ENCODE assay signal across 18 cellular contexts in the genomic region with DNA sequence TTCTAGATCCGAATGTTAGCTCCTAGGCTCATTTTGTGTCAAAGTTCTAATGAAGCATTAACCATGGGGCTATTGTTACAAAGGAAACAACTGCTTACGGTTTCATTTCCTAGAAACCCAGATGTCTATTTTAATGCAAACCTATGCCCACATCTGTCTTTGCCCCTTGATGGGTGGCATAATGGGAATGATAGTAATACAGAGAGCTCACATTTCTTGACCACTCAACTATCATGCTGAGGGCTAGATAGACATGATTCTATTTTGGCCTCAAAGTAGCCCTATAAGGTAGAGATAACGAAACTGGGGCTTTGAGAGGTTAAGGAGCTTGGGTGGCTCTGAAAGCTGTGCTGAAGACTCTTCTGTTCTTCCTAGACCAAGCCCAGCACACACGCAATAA. TPM values are rescaled to one million over a fixed set of nuclear protein-coding genes. Genes with fewer than 3 reads are reported as not detected.
DNase-seq lines count a peak whose midpoint lies in the region; ATAC-seq, FAIRE-seq and TF ChIP-seq lines count a peak whose summit lies in the region.
"Had no signal": no experiment of that assay in that cellular context is flagged by ENCODE, and none has a peak within 500 bp of the region (broad histone marks: within the 10 kb centered on the region; RNA-seq: fewer than 3 reads in every experiment).

No MANE protein-coding gene starts in this region.

- H3K4me3 ChIP-seq in GM12878 = peak overlapping the region; percentile 63
- H3K4me3 ChIP-seq in Peyer's patch = no peak overlapping the region
- no peak overlapping the region for H3K4me3 ChIP-seq in kidney (ENCODE audit: low read length in 2 of 2)
- H3K4me3 ChIP-seq: suprapubic skin had no signal

- no peak for TF ChIP-seq RAD21 in GM12878 (IDR thresholded peaks at IDR 0.05; ENCODE audit: insufficient read depth, low read depth, low read length)

- FAIRE-seq in GM12878 (lab: Jason Lieb, UNC) (peak; percentile 95), kidney (lab: Jason Lieb, UNC) (no peak)

- no TSS peak for BruUV-seq in GM12878 (replicated peaks; lab: Mats Ljungman, UMichigan)

- peak overlapping the region; percentile 91 for H3K9ac ChIP-seq in GM12878 (ENCODE audit: control insufficient read depth, insufficient read depth, low read length)
- no peak overlapping the region for H3K9ac ChIP-seq in kidney (ENCODE audit: low read length in 2 of 2)

- RAD21 ChIA-PET in GM12878 (lab: Charles Lee; ENCODE audit: unreplicated experiment) = interaction anchor here (0.9 to 5.1 kb wide), 6 partner anchors 8 to 54 kb away, joined by 3 to 47 read pairs (median 6); no protein-coding TSS in a partner anchor

- H3K36me3 ChIP-seq in GM12878 (ENCODE audit: control insufficient read depth in 2 of 2, insufficient read depth in 2 of 2, low read length in 1 of 2) = peaks cover 2 to 18% of the 10 kb centered on the region in 2 experiments
- H3K36me3 ChIP-seq in Peyer's patch = no peaks in the 10 kb centered on the region
- no peaks in the 10 kb centered on the region for H3K36me3 ChIP-seq in kidney (ENCODE audit: control insufficient read depth in 1 of 2, insufficient read depth in 2 of 2, low read length in 2 of 2)
- H3K36me3 ChIP-seq: suprapubic skin, WERI-Rb-1 had no signal

- H3K27ac ChIP-seq in GM12878 (ENCODE audit: control insufficient read depth, insufficient read depth) (peak overlapping the region; percentile 97), Peyer's patch (peak overlapping the region in 1 of 4 donors; percentile 55), kidney (ENCODE audit: low read depth in 2 of 2, low read length in 2 of 2) (no peak overlapping the region)
- H3K27ac ChIP-seq: suprapubic skin, WERI-Rb-1 had no signal

- peaks cover 65% of the 10 kb centered on the region for H3K79me2 ChIP-seq in GM12878 (ENCODE audit: control insufficient read depth, insufficient read depth, low read length)

- no peak overlapping the region for H2AFZ ChIP-seq in GM12878 (ENCODE audit: control insufficient read depth, low read depth, low read length)

- intact Hi-C loops in GM12878 (cut with micrococcal nuclease; ENCODE audit: unreplicated experiment) = loop anchor here (1.0 to 10.0 kb wide), 2 partner anchors 24 to 216 kb away; no protein-coding TSS in a partner anchor
- intact Hi-C loops in kidney (cut with DNase I) = no loop called here

- no peaks in the 10 kb centered on the region for H3K27me3 ChIP-seq in GM12878 (replicated peaks in 1 of 2; ENCODE audit: control insufficient read depth in 2 of 2, insufficient read depth in 2 of 2, low read length in 1 of 2)
- no peaks in the 10 kb centered on the region for H3K27me3 ChIP-seq in Peyer's patch
- H3K27me3 ChIP-seq: suprapubic skin had no signal

- TF ChIP-seq CTCF in GM12878 (IDR thresholded peaks at IDR 0.05 in 2 of 3, conservative IDR thresholded peaks at IDR 0.05 in 1 of 3; ENCODE audit: control insufficient read depth in 2 of 3, extremely low read depth in 1 of 3, insufficient read depth in 1 of 3, low read depth in 3 of 3, low read length in 3 of 3) (no peak), Peyer's patch (IDR thresholded peaks at IDR 0.05) (no peak), kidney (IDR thresholded peaks at IDR 0.05; ENCODE audit: borderline replicate concordance, extremely low read depth, insufficient read depth) (no peak)

- in situ Hi-C loops in GM12878 (cut with MboI) = no loop called here

- peaks cover 28% of the 10 kb centered on the region for H3K4me1 ChIP-seq in GM12878 (ENCODE audit: control insufficient read depth, insufficient read depth, low read length)
- no peaks in the 10 kb centered on the region for H3K4me1 ChIP-seq in Peyer's patch
- no peaks in the 10 kb centered on the region for H3K4me1 ChIP-seq in kidney (ENCODE audit: control insufficient read depth in 1 of 2, insufficient read depth in 1 of 2, low read depth in 1 of 2, low read length in 2 of 2)
- H3K4me1 ChIP-seq: suprapubic skin had no signal

- peak; percentile 79 for ATAC-seq in GM18861 (IDR thresholded peaks at IDR 0.05; ENCODE audit: unreplicated experiment)
- ATAC-seq in GM21717 (IDR thresholded peaks at IDR 0.05; ENCODE audit: unreplicated experiment) = peak; percentile 64
- peak; percentile 44 for ATAC-seq in HG03196 (IDR thresholded peaks at IDR 0.05; ENCODE audit: unreplicated experiment)
- ATAC-seq in GM12878 = peak; percentile 73

- TF ChIP-seq POLR2A in GM12878 (IDR thresholded peaks at IDR 0.05; ENCODE audit: low read depth, low read length) = no peak; the same call in 1 of the 2 replicates
- no peak for TF ChIP-seq POLR2A in Peyer's patch (IDR thresholded peaks at IDR 0.05)

- peak overlapping the region; percentile 95 for H3K4me2 ChIP-seq in GM12878 (ENCODE audit: control insufficient read depth, insufficient read depth)

- DNase-seq in GM12878 (ENCODE audit: low read depth, low spot score) (peak; percentile 78), Peyer's patch (no peak), kidney (no peak), NOMO-1 treated with dmso at 0.1 percent for 144 hours (lab: John Stamatoyannopoulos, UW; ENCODE audit: unreplicated experiment) (no peak), OCI-M1 (lab: John Stamatoyannopoulos, UW) (no peak)
- DNase-seq: activated T-cell treated with anti-CD3 and anti-CD28 coated beads, Interleukin-2, amount 50 U/mL, for 24 hours; anterior cingulate cortex; effector memory CD4-positive, alpha-beta T cell; kidney glomerular epithelial cell; NCI-H1092; NCI-H524 treated with DMSO at 0.1 percent for 48 hours; WERI-Rb-1 had no signal

- POLR2A ChIA-PET in GM12878 (lab: Charles Lee) = interaction anchor here (1.0 to 1.3 kb wide), 3 partner anchors 9 to 82 kb away, joined by 3 to 8 read pairs (median 4); no protein-coding TSS in a partner anchor

- H3K9me3 ChIP-seq in GM12878 (replicated peaks; ENCODE audit: control insufficient read depth, insufficient read depth, low read length) (no peaks in the 10 kb centered on the region; the same call in 1 of the 3 replicates), Peyer's patch (no peaks in the 10 kb centered on the region), kidney (ENCODE audit: control insufficient read depth in 1 of 2, low read length in 2 of 2) (no peaks in the 10 kb centered on the region)
- H3K9me3 ChIP-seq: suprapubic skin had no signal

- peak in 1 of 2 experiments; percentile 48; a peak in 1 of 4 replicates for TF ChIP-seq EP300 in GM12878 (IDR thresholded peaks at IDR 0.05; ENCODE audit: borderline replicate concordance in 1 of 2, control insufficient read depth in 1 of 2, low read depth in 2 of 2, low read length in 2 of 2)

- no peaks in the 10 kb centered on the region for H4K20me1 ChIP-seq in GM12878 (ENCODE audit: control insufficient read depth, insufficient read depth)

- SMC1A ChIA-PET in GM12878 (lab: Charles Lee; ENCODE audit: uncharacterized antibody, unreplicated experiment) = interaction anchor here (1.2 to 8.0 kb wide), 8 partner anchors 9 to 78 kb away, joined by 3 to 77 read pairs (median 10); no protein-coding TSS in a partner anchor

- CTCF ChIA-PET in GM12878 (lab: Yijun Ruan, JAX) = interaction anchor here (1.0 to 3.8 kb wide), 4 partner anchors 22 to 54 kb away, joined by 3 to 22 read pairs (median 4); no protein-coding TSS in a partner anchor

- WGBS in GM12878 (ENCODE audit: insufficient coverage, insufficient replicate concordance, low lambda C conversion rate, missing lambda C conversion rate) = 0% methylated on average over 4 of the region's 4 CpGs

TF ChIP-seq in GM12878, 131 proteins besides CTCF, POLR2A, EP300 and RAD21 (continues in another document):
- TF ChIP-seq CBX5 (IDR thresholded peaks at IDR 0.05; ENCODE audit: low read depth) = 0 out of 2 replicates have a peak, but pooled peaks have one; percentile 39

RNA-seq across cellular contexts. Expression of gene TLR7, which starts 1.9 kb away (rescaled TPM):
- total RNA-seq in GM12878 (2013; cell fraction: nucleolus; rRNA removed) = 43.4 and 46.5 TPM in 2 replicates
- 19.5 and 24.9 TPM in 2 replicates for total RNA-seq in GM12878 (2014; rRNA removed)
- 33.5 and 36.5 TPM in 2 replicates for total RNA-seq in GM12878 (2014; rRNA removed; fragmentation: Illumina TruSeq; extraction: Trizol)
- total RNA-seq in GM12878 (2021) = 24.9 and 25.2 TPM in 2 replicates
- polyA plus RNA-seq in GM12878 (2011; ENCODE audit: low read depth) = 20.5 TPM
- polyA plus RNA-seq in GM12878 (2011; rRNA removed) = 44.4 and 58.0 TPM in 2 replicates
- 21.3 and 23.9 TPM in 2 replicates for polyA plus RNA-seq in GM12878 (2011; cell fraction: cytosol; rRNA removed)
- 10.5 and 11.8 TPM in 2 replicates for polyA plus RNA-seq in GM12878 (2011; cell fraction: nucleus; rRNA removed)
- polyA plus RNA-seq in GM12878 (2012) = 24.0 and 24.3 TPM in 2 replicates
- polyA plus RNA-seq in GM12878 (2014; fragmentation: Illumina TruSeq; extraction: Trizol) = 39.1 and 57.1 TPM in 2 replicates
- 10 to 100 TPM; 12.0 to 13.1 TPM for polyA plus RNA-seq in GM12878 (2014; fragmentation: Nextera tagmentation; extraction: Ambion mirVana)
- 18.0 and 21.9 TPM in 2 replicates for polyA plus RNA-seq in GM12878 (2014; rRNA removed)
- polyA plus RNA-seq in GM12878 (2016; fragmentation: Nextera tagmentation; extraction: Ambion mirVana) = 10 to 100 TPM; 19.5 to 23.3 TPM
- 51.2 and 62.5 TPM in 2 replicates for polyA minus RNA-seq in GM12878 (2011; rRNA and poly(A)+ RNA removed)
- polyA minus RNA-seq in GM12878 (2011; cell fraction: cytosol; rRNA and poly(A)+ RNA removed) = 17.2 and 26.0 TPM in 2 replicates
- 18.1 and 28.4 TPM in 2 replicates for polyA minus RNA-seq in GM12878 (2011; cell fraction: nucleus; rRNA and poly(A)+ RNA removed)
- 1 to 10 TPM in 1 of 4 donors, under 1 TPM in 2, not detected in 1; 0.27 to 5.0 (median 0.38) TPM for total RNA-seq in Peyer's patch
- 1.7 TPM for total RNA-seq in kidney
- polyA plus RNA-seq in kidney (ENCODE audit: insufficient read depth, low read depth, low replicate concordance) = 0.52 TPM
- total RNA-seq: myocyte, SK-MEL-5 had no signal

RNA-seq across cellular contexts. Expression of gene TLR8, which starts 37.7 kb away (rescaled TPM):
- total RNA-seq in GM12878 (2013; cell fraction: nucleolus; rRNA removed) = 0.15 TPM in 1 of 2 replicates, not detected in the other
- not detected in 2 replicates for total RNA-seq in GM12878 (2014; rRNA removed)
- not detected in 2 replicates for total RNA-seq in GM12878 (2014; rRNA removed; fragmentation: Illumina TruSeq; extraction: Trizol)
- not detected in 2 replicates for total RNA-seq in GM12878 (2021)
- polyA plus RNA-seq in GM12878 (2011; ENCODE audit: low read depth) = not detected
- 0.04 TPM in 1 of 2 replicates, not detected in the other for polyA plus RNA-seq in GM12878 (2011; rRNA removed)
- polyA plus RNA-seq in GM12878 (2011; cell fraction: cytosol; rRNA removed) = not detected in 2 replicates
- 0.03 TPM in 2 replicates for polyA plus RNA-seq in GM12878 (2011; cell fraction: nucleus; rRNA removed)
- not detected in 2 replicates for polyA plus RNA-seq in GM12878 (2012)
- not detected in 2 replicates for polyA plus RNA-seq in GM12878 (2014; fragmentation: Illumina TruSeq; extraction: Trizol)
- polyA plus RNA-seq in GM12878 (2014; fragmentation: Nextera tagmentation; extraction: Ambion mirVana) = not detected
- 0.03 TPM in 1 of 2 replicates, not detected in the other for polyA plus RNA-seq in GM12878 (2014; rRNA removed)
- polyA plus RNA-seq in GM12878 (2016; fragmentation: Nextera tagmentation; extraction: Ambion mirVana) = not detected
- not detected in 2 replicates for polyA minus RNA-seq in GM12878 (2011; rRNA and poly(A)+ RNA removed)
- polyA minus RNA-seq in GM12878 (2011; cell fraction: cytosol; rRNA and poly(A)+ RNA removed) = not detected in 2 replicates
- not detected in 2 replicates for polyA minus RNA-seq in GM12878 (2011; cell fraction: nucleus; rRNA and poly(A)+ RNA removed)
- 1 to 10 TPM in 1 of 4 donors, under 1 TPM in 1, not detected in 2; 0.28 to 1.3 TPM for total RNA-seq in Peyer's patch
- 3.1 TPM for total RNA-seq in kidney
- not detected for polyA plus RNA-seq in kidney (ENCODE audit: insufficient read depth, low read depth, low replicate concordance)
- total RNA-seq: myocyte, SK-MEL-5 had no signal
